ENCODE assay signal across 2 cellular contexts in genomic region chr10:112775347-112775746, GRCh38.
TF ChIP-seq lines count a peak whose summit lies in the region.

No MANE protein-coding gene starts in this region.

TF ChIP-seq in A549, 52 proteins besides CTCF, POLR2A, EP300 and RAD21 (continued from another document):
- TF ChIP-seq HOXB5 (CRISPR knock-in tag; IDR thresholded peaks at IDR 0.05) (no peak), FOXS1 (CRISPR knock-in tag; IDR thresholded peaks at IDR 0.05) (no peak), PBX3 (IDR thresholded peaks at IDR 0.05) (no peak), GATA3 (IDR thresholded peaks at IDR 0.05; ENCODE audit: borderline replicate concordance) (no peak), HOXB13 (CRISPR knock-in tag; IDR thresholded peaks at IDR 0.05; ENCODE audit: low read depth) (no peak), MAFK (IDR thresholded peaks at IDR 0.05; ENCODE audit: partially characterized antibody) (no peak), CHD4 (IDR thresholded peaks at IDR 0.05; ENCODE audit: borderline replicate concordance) (no peak), ZNF302 (CRISPR knock-in tag; IDR thresholded peaks at IDR 0.05) (no peak), FOSB (CRISPR knock-in tag; IDR thresholded peaks at IDR 0.05) (no peak), RCOR1 (IDR thresholded peaks at IDR 0.05; ENCODE audit: low read depth, low read length) (no peak)
- TF ChIP-seq, protein P1, sequence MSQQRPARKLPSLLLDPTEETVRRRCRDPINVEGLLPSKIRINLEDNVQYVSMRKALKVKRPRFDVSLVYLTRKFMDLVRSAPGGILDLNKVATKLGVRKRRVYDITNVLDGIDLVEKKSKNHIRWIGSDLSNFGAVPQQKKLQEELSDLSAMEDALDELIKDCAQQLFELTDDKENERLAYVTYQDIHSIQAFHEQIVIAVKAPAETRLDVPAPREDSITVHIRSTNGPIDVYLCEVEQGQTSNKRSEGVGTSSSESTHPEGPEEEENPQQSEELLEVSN (IDR thresholded peaks at IDR 0.05; ENCODE audit: borderline replicate concordance, low read depth), result no peak

TF ChIP-seq in HCT116, 20 proteins besides CTCF, POLR2A, EP300 and RAD21 (continued from another document):
- TF ChIP-seq SIN3A (IDR thresholded peaks at IDR 0.05; ENCODE audit: low read depth), result no peak
- TF ChIP-seq EZH2 (IDR thresholded peaks at IDR 0.05), result no peak
- TF ChIP-seq ELF1 (IDR thresholded peaks at IDR 0.05; ENCODE audit: borderline replicate concordance, low read depth), result no peak
- no peak for TF ChIP-seq JUND (IDR thresholded peaks at IDR 0.05)
- no peak for TF ChIP-seq MAX (IDR thresholded peaks at IDR 0.05)
- no peak for TF ChIP-seq CEBPB (IDR thresholded peaks at IDR 0.05; ENCODE audit: low read depth)
- TF ChIP-seq ZFX (IDR thresholded peaks at IDR 0.05), result no peak
TF ChIP-seq in HCT116: peak in this region for 0.
